In genomic region chr15:47717036-47717611, GRCh38 we compare ENCODE assay signal across 9 cellular contexts. TPM values are rescaled to one million over a fixed set of nuclear protein-coding genes. Genes with fewer than 3 reads are reported as not detected.
A peak's percentile ranks its signal among the peaks of the same experiment; 100 is the strongest.
DNase-seq lines count a peak whose midpoint lies in the region; ATAC-seq and TF ChIP-seq lines count a peak whose summit lies in the region.
"Had no signal": no experiment of that assay in that cellular context is flagged by ENCODE, and none has a peak within 500 bp of the region (broad histone marks: within the 10 kb centered on the region; RNA-seq: fewer than 3 reads in every experiment).

A gene with protein sequence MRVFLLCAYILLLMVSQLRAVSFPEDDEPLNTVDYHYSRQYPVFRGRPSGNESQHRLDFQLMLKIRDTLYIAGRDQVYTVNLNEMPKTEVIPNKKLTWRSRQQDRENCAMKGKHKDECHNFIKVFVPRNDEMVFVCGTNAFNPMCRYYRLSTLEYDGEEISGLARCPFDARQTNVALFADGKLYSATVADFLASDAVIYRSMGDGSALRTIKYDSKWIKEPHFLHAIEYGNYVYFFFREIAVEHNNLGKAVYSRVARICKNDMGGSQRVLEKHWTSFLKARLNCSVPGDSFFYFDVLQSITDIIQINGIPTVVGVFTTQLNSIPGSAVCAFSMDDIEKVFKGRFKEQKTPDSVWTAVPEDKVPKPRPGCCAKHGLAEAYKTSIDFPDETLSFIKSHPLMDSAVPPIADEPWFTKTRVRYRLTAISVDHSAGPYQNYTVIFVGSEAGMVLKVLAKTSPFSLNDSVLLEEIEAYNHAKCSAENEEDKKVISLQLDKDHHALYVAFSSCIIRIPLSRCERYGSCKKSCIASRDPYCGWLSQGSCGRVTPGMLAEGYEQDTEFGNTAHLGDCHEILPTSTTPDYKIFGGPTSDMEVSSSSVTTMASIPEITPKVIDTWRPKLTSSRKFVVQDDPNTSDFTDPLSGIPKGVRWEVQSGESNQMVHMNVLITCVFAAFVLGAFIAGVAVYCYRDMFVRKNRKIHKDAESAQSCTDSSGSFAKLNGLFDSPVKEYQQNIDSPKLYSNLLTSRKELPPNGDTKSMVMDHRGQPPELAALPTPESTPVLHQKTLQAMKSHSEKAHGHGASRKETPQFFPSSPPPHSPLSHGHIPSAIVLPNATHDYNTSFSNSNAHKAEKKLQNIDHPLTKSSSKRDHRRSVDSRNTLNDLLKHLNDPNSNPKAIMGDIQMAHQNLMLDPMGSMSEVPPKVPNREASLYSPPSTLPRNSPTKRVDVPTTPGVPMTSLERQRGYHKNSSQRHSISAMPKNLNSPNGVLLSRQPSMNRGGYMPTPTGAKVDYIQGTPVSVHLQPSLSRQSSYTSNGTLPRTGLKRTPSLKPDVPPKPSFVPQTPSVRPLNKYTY (plus strand): TSS chr15:47717505. CDS start chr15:47759799, 42,294 bp downstream.

- ATAC-seq in body of pancreas = peak; percentile 83
- no peak for ATAC-seq in HG02642 (IDR thresholded peaks at IDR 0.05; ENCODE audit: poor library complexity, unreplicated experiment)
- ATAC-seq: K562 had no signal

- WGBS in body of pancreas, 2 donors = 0 to 1% methylated on average over 18 to 37 of the region's 40 CpGs

- H3K9me3 ChIP-seq in body of pancreas = no peaks in the 10 kb centered on the region

- H3K27ac Mint-ChIP-seq in activated CD4-positive, alpha-beta memory T cell treated with anti-CD3 and anti-CD28 coated beads, Interleukin-2, amount 10 ng/mL, durations not matched to agents 7 days and 5 days = no peak within 1 kb of the TSS

- H3K4me1 Mint-ChIP-seq in activated CD4-positive, alpha-beta memory T cell treated with anti-CD3 and anti-CD28 coated beads, Interleukin-2, amount 10 ng/mL, durations not matched to agents 7 days and 5 days = peaks cover 2% of the 10 kb centered on the region

- POLR2A ChIA-PET in activated CD4-positive, alpha-beta memory T cell treated with anti-CD3 and anti-CD28 coated beads, Interleukin-2, amount 10 ng/mL, durations not matched to agents 7 days and 5 days (lab: Charles Lee) = no interaction called here

- H3K9me3 Mint-ChIP-seq in activated CD4-positive, alpha-beta memory T cell treated with anti-CD3 and anti-CD28 coated beads, Interleukin-2, amount 10 ng/mL, durations not matched to agents 7 days and 5 days = no peaks in the 10 kb centered on the region

- TF ChIP-seq CTCF in body of pancreas (IDR thresholded peaks at IDR 0.05) = peak in 5 of 7 experiments; percentile 30 to 76 (median 43)

- intact Hi-C loops in body of pancreas (cut with DNase I) = no loop called here

- H3K27me3 ChIP-seq in body of pancreas = no peaks in the 10 kb centered on the region

- DNase-seq in ELF-1 (ENCODE audit: low read depth, low spot score) (peak; percentile 87), NCI-H2081 treated with DMSO at 0.1 percent for 48 hours (lab: John Stamatoyannopoulos, UW) (peak; percentile 54), body of pancreas (peak; percentile 77 to 89 (median 80)), iPS DF 19.7 (ENCODE audit: low read depth, low spot score) (peak; percentile 57), pulmonary artery endothelial cell (ENCODE audit: low read depth, low spot score) (peak; percentile 17), T-helper 1 cell (no peak)
- DNase-seq in activated CD4-positive, alpha-beta memory T cell treated with anti-CD3 and anti-CD28 coated beads, Interleukin-2, amount 10 ng/mL, durations not matched to agents 7 days and 5 days = no peak

- no peaks in the 10 kb centered on the region for H3K36me3 ChIP-seq in body of pancreas (replicated peaks in 1 of 2; ENCODE audit: insufficient read depth in 1 of 2, low read depth in 2 of 2)

- H3K4me3 ChIP-seq in body of pancreas = peak within 1 kb of the TSS; percentile 78 to 82
- H3K4me3 ChIP-seq: K562 had no signal

- CTCF ChIA-PET in activated CD4-positive, alpha-beta memory T cell treated with anti-CD3 and anti-CD28 coated beads, Interleukin-2, amount 10 ng/mL, durations not matched to agents 7 days and 5 days (lab: Charles Lee) = no interaction called here

- no peaks in the 10 kb centered on the region for H3K36me3 Mint-ChIP-seq in activated CD4-positive, alpha-beta memory T cell treated with anti-CD3 and anti-CD28 coated beads, Interleukin-2, amount 10 ng/mL, durations not matched to agents 7 days and 5 days (ENCODE audit: low read depth)

- TF ChIP-seq POLR2A in body of pancreas (IDR thresholded peaks at IDR 0.05) = peak in 2 of 3 donors; percentile 37 to 48

- H3K4me1 ChIP-seq in body of pancreas = peaks cover 42% of the 10 kb centered on the region

- peak within 1 kb of the TSS; percentile 47 to 80 (median 68) for H3K27ac ChIP-seq in body of pancreas

- H3K27me3 Mint-ChIP-seq in activated CD4-positive, alpha-beta memory T cell treated with anti-CD3 and anti-CD28 coated beads, Interleukin-2, amount 10 ng/mL, durations not matched to agents 7 days and 5 days = peaks cover 54% of the 10 kb centered on the region

- H3K4me3 Mint-ChIP-seq in activated CD4-positive, alpha-beta memory T cell treated with anti-CD3 and anti-CD28 coated beads, Interleukin-2, amount 10 ng/mL, durations not matched to agents 7 days and 5 days = no peak within 1 kb of the TSS

RNA-seq across cellular contexts. Expression of the gene that starts here (rescaled TPM):
- total RNA-seq in body of pancreas (10 to 100 TPM; 13.5 to 18.2 TPM), pulmonary artery endothelial cell (5.9 and 10.2 TPM in 2 replicates)
- not detected for total RNA-seq in activated CD4-positive, alpha-beta memory T cell treated with anti-CD3 and anti-CD28 coated beads, Interleukin-2, amount 10 ng/mL, durations not matched to agents 7 days and 5 days
- total RNA-seq: K562 had no signal

Comparison
In these comparisons a context has a peak if more than half of its experiments do, and no peak if none do; other contexts are left out.
1. DNase-seq: peak in ELF-1 (single experiment), NCI-H2081 treated with DMSO at 0.1 percent for 48 hours (single experiment), body of pancreas (4 of 4), iPS DF 19.7 (single experiment) and pulmonary artery endothelial cell (single experiment); none in T-helper 1 cell (0 of 5) and activated CD4-positive, alpha-beta memory T cell treated with anti-CD3 and anti-CD28 coated beads, Interleukin-2, amount 10 ng/mL, durations not matched to agents 7 days and 5 days (single experiment).